ENCODE assay signal across 7 cellular contexts in the genomic region with DNA sequence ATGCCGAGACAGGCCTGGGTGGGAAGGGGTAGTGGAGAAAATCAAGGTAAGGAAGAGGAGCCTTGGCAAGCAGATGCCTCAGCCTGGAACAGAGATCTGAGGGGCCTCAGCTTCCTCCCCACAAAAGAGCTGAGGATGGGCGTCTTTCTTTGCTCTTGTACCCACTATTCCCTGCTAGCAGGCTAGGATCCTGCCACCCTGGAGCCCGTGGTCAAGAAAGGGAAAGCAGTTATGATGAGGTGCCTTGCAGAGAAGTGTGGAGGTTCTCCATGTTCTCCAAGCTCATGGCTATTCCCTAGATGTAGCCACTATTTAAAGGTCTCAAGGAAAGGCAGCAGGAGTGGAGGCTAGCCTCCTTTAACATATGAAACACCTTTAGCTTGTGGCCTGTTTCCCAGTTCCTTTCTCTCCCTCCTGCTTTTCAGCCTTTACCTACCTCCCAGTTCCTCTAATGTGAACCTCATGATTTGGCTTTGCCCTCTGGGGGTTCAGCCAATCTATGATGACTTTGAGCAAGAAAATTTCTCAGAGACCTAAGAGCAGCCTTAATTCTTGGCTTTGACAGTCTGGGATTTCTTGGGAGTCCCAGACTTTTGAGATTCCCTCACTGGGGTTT. TPM values are rescaled to one million over a fixed set of nuclear protein-coding genes. Genes with fewer than 3 reads are reported as not detected.
DNase-seq lines count a peak whose midpoint lies in the region; ATAC-seq and TF ChIP-seq lines count a peak whose summit lies in the region.

No MANE protein-coding gene starts in this region.

- H3F3A ChIP-seq in smooth muscle cell (ENCODE audit: low read depth), result peaks cover 8% of the 10 kb centered on the region

- peak overlapping the region; percentile 21 for H3K27ac ChIP-seq in HUES48 (ENCODE audit: low read depth, low read length)
- peak overlapping the region in 3 of 4 donors; percentile 83 to 88 (median 83) for H3K27ac ChIP-seq in gastroesophageal sphincter
- peak overlapping the region; percentile 69 for H3K27ac ChIP-seq in smooth muscle cell (ENCODE audit: low read depth)

- H2AFZ ChIP-seq in smooth muscle cell (ENCODE audit: low read depth), result no peak overlapping the region

- intact Hi-C loops in activated T-helper 1 cell treated with anti-CD3 and anti-CD28 coated beads, Interleukin-12 subunit alpha, Interleukin-12 subunit beta, Interleukin-2, Interleukin-4 antibody, amounts not matched to agents 30 ng/mL and 10 ng/mL and 1 ng/mL, durations not matched to agents 14 hours and 24 hours and 36 hours (cut with micrococcal nuclease), result loop anchor here (1.0 to 5.0 kb wide), 5 partner anchors 15 to 205 kb away; a partner anchor contains a TSS

- H3K4me3 ChIP-seq in HUES48 (ENCODE audit: low read depth, low read length) (peak overlapping the region; percentile 51; the same call in 1 of the 2 replicates), gastroesophageal sphincter (peak overlapping the region in 1 of 2 donors; percentile 37), smooth muscle cell (peak overlapping the region; percentile 50)

- no peaks in the 10 kb centered on the region for H3K9me3 Mint-ChIP-seq in activated T-helper 1 cell treated with anti-CD3 and anti-CD28 coated beads, Interleukin-12 subunit alpha, Interleukin-12 subunit beta, Interleukin-2, Interleukin-4 antibody, amounts not matched to agents 30 ng/mL and 10 ng/mL and 1 ng/mL, durations not matched to agents 14 hours and 24 hours and 36 hours

- H4K20me1 ChIP-seq in smooth muscle cell (ENCODE audit: low read depth), result no peaks in the 10 kb centered on the region

- no peaks in the 10 kb centered on the region for H3K27me3 Mint-ChIP-seq in activated T-helper 1 cell treated with anti-CD3 and anti-CD28 coated beads, Interleukin-12 subunit alpha, Interleukin-12 subunit beta, Interleukin-2, Interleukin-4 antibody, amounts not matched to agents 30 ng/mL and 10 ng/mL and 1 ng/mL, durations not matched to agents 14 hours and 24 hours and 36 hours (ENCODE audit: insufficient read depth)

- no peak for TF ChIP-seq EP300 in gastroesophageal sphincter (IDR thresholded peaks at IDR 0.05)

- peaks cover 19% of the 10 kb centered on the region for H3K79me2 ChIP-seq in smooth muscle cell (ENCODE audit: low read depth)

- peaks cover 22% of the 10 kb centered on the region for H3K36me3 ChIP-seq in HUES48 (ENCODE audit: control insufficient read depth, insufficient read depth, low read length)
- H3K36me3 ChIP-seq in gastroesophageal sphincter, result peaks cover 0 to 39% of the 10 kb centered on the region in 2 donors
- H3K36me3 ChIP-seq in smooth muscle cell (ENCODE audit: low read depth), result no peaks in the 10 kb centered on the region

- peaks cover 42% of the 10 kb centered on the region for H3K4me1 Mint-ChIP-seq in activated T-helper 1 cell treated with anti-CD3 and anti-CD28 coated beads, Interleukin-12 subunit alpha, Interleukin-12 subunit beta, Interleukin-2, Interleukin-4 antibody, amounts not matched to agents 30 ng/mL and 10 ng/mL and 1 ng/mL, durations not matched to agents 14 hours and 24 hours and 36 hours (ENCODE audit: low read depth)

- WGBS in gastroesophageal sphincter (ENCODE audit: low coverage in 1 of 2), 2 donors, result 14 to 60% methylated on average over 1 to 2 of the region's 3 CpGs
- 64% methylated on average over 3 of the region's 3 CpGs for WGBS in smooth muscle cell (ENCODE audit: low lambda C conversion rate)

- H3K9ac ChIP-seq in HUES48 (ENCODE audit: low read depth, low read length) (no peak overlapping the region), smooth muscle cell (ENCODE audit: low read depth) (peak overlapping the region; percentile 28)

- H3K27me3 ChIP-seq in HUES48 (ENCODE audit: control insufficient read depth, insufficient read depth, low read length) (no peaks in the 10 kb centered on the region), gastroesophageal sphincter (no peaks in the 10 kb centered on the region), smooth muscle cell (ENCODE audit: low read depth) (no peaks in the 10 kb centered on the region)

- H3K9me3 ChIP-seq in HUES48 (ENCODE audit: control insufficient read depth, insufficient read depth, low read length) (no peaks in the 10 kb centered on the region), gastroesophageal sphincter (no peaks in the 10 kb centered on the region), smooth muscle cell (replicated peaks; ENCODE audit: low read depth) (no peaks in the 10 kb centered on the region)

- H3K4me3 Mint-ChIP-seq in activated T-helper 1 cell treated with anti-CD3 and anti-CD28 coated beads, Interleukin-12 subunit alpha, Interleukin-12 subunit beta, Interleukin-2, Interleukin-4 antibody, amounts not matched to agents 30 ng/mL and 10 ng/mL and 1 ng/mL, durations not matched to agents 14 hours and 24 hours and 36 hours, result peak overlapping the region; percentile 97

- peak overlapping the region; percentile 98 for H3K27ac Mint-ChIP-seq in activated T-helper 1 cell treated with anti-CD3 and anti-CD28 coated beads, Interleukin-12 subunit alpha, Interleukin-12 subunit beta, Interleukin-2, Interleukin-4 antibody, amounts not matched to agents 30 ng/mL and 10 ng/mL and 1 ng/mL, durations not matched to agents 14 hours and 24 hours and 36 hours

- H3K4me1 ChIP-seq in HUES48 (ENCODE audit: control insufficient read depth, insufficient read depth, low read length) (peaks cover 23% of the 10 kb centered on the region), gastroesophageal sphincter (peaks cover 0 to 36% (median 6%) of the 10 kb centered on the region in 3 donors), smooth muscle cell (ENCODE audit: low read depth) (peaks cover 24% of the 10 kb centered on the region)

- H3K4me2 ChIP-seq in smooth muscle cell, result peak overlapping the region; percentile 86

- TF ChIP-seq POLR2A in gastroesophageal sphincter (IDR thresholded peaks at IDR 0.05), result no peak

- H3K36me3 Mint-ChIP-seq in activated T-helper 1 cell treated with anti-CD3 and anti-CD28 coated beads, Interleukin-12 subunit alpha, Interleukin-12 subunit beta, Interleukin-2, Interleukin-4 antibody, amounts not matched to agents 30 ng/mL and 10 ng/mL and 1 ng/mL, durations not matched to agents 14 hours and 24 hours and 36 hours (ENCODE audit: low read depth), result peaks cover 15% of the 10 kb centered on the region

- TF ChIP-seq CTCF in gastroesophageal sphincter (IDR thresholded peaks at IDR 0.05) (no peak), smooth muscle cell (IDR thresholded peaks at IDR 0.05; ENCODE audit: borderline replicate concordance, insufficient read depth, poor library complexity, severe bottlenecking) (no peak)

- ATAC-seq in gastroesophageal sphincter, result no peak

- no peak for DNase-seq in activated T-helper 1 cell treated with anti-CD3 and anti-CD28 coated beads, Interleukin-12 subunit alpha, Interleukin-12 subunit beta, Interleukin-2, Interleukin-4 antibody, amounts not matched to agents 30 ng/mL and 10 ng/mL and 1 ng/mL, durations not matched to agents 14 hours and 24 hours and 36 hours (ENCODE audit: low spot score)
- DNase-seq in smooth muscle cell (lab: John Stamatoyannopoulos, UW; ENCODE audit: unreplicated experiment) (no peak), OCI-M1 (lab: John Stamatoyannopoulos, UW) (no peak), kidney tubule cell (ENCODE audit: low spot score) (no peak)
- DNase-seq in activated CD8-positive, alpha-beta memory T cell treated with anti-CD3 and anti-CD28 coated beads, Interleukin-2, amount 50 U/mL, for 48 hours, result no peak

RNA-seq across cellular contexts. Expression of a gene that starts 1.1 kb away (rescaled TPM):
- total RNA-seq in activated T-helper 1 cell treated with anti-CD3 and anti-CD28 coated beads, Interleukin-12 subunit alpha, Interleukin-12 subunit beta, Interleukin-2, Interleukin-4 antibody, amounts not matched to agents 30 ng/mL and 10 ng/mL and 1 ng/mL, durations not matched to agents 14 hours and 24 hours and 36 hours, result 31.9 and 35.7 TPM in 2 replicates
- total RNA-seq in gastroesophageal sphincter (1 to 10 TPM; 5.1 to 7.3 (median 6.5) TPM), smooth muscle cell (3.9 and 4.2 TPM in 2 replicates)
- polyA plus RNA-seq in smooth muscle cell, result 5.4 and 6.8 TPM in 2 replicates

RNA-seq across cellular contexts. Expression of a gene that starts 19.7 kb away (rescaled TPM):
- 35.4 and 38.2 TPM in 2 replicates for total RNA-seq in activated T-helper 1 cell treated with anti-CD3 and anti-CD28 coated beads, Interleukin-12 subunit alpha, Interleukin-12 subunit beta, Interleukin-2, Interleukin-4 antibody, amounts not matched to agents 30 ng/mL and 10 ng/mL and 1 ng/mL, durations not matched to agents 14 hours and 24 hours and 36 hours
- total RNA-seq in gastroesophageal sphincter, result 1,000 to 10,000 TPM in 2 of 4 donors, 100 to 1,000 TPM in 2; 295 to 1,263 (median 759) TPM
- total RNA-seq in smooth muscle cell, result 731 and 845 TPM in 2 replicates
- 282 and 323 TPM in 2 replicates for polyA plus RNA-seq in smooth muscle cell

RNA-seq across cellular contexts. Expression of a gene that starts 24.9 kb away (rescaled TPM):
- total RNA-seq in activated T-helper 1 cell treated with anti-CD3 and anti-CD28 coated beads, Interleukin-12 subunit alpha, Interleukin-12 subunit beta, Interleukin-2, Interleukin-4 antibody, amounts not matched to agents 30 ng/mL and 10 ng/mL and 1 ng/mL, durations not matched to agents 14 hours and 24 hours and 36 hours, result 12.0 and 12.9 TPM in 2 replicates
- total RNA-seq in gastroesophageal sphincter, result 10 to 100 TPM; 17.3 to 30.7 (median 24.0) TPM
- total RNA-seq in smooth muscle cell, result 9.8 and 19.1 TPM in 2 replicates
- 12.8 and 13.8 TPM in 2 replicates for polyA plus RNA-seq in smooth muscle cell

RNA-seq across cellular contexts. Expression of a gene that starts 48.1 kb away (rescaled TPM):
- total RNA-seq in activated T-helper 1 cell treated with anti-CD3 and anti-CD28 coated beads, Interleukin-12 subunit alpha, Interleukin-12 subunit beta, Interleukin-2, Interleukin-4 antibody, amounts not matched to agents 30 ng/mL and 10 ng/mL and 1 ng/mL, durations not matched to agents 14 hours and 24 hours and 36 hours, result 42.6 and 47.0 TPM in 2 replicates
- 100 to 1,000 TPM; 113 to 169 (median 142) TPM for total RNA-seq in gastroesophageal sphincter
- 77.2 and 90.4 TPM in 2 replicates for total RNA-seq in smooth muscle cell
- polyA plus RNA-seq in smooth muscle cell, result 81.9 and 93.4 TPM in 2 replicates

RNA-seq across cellular contexts. Expression of a gene that starts 55.4 kb away (rescaled TPM):
- 93.5 and 109 TPM in 2 replicates for total RNA-seq in activated T-helper 1 cell treated with anti-CD3 and anti-CD28 coated beads, Interleukin-12 subunit alpha, Interleukin-12 subunit beta, Interleukin-2, Interleukin-4 antibody, amounts not matched to agents 30 ng/mL and 10 ng/mL and 1 ng/mL, durations not matched to agents 14 hours and 24 hours and 36 hours
- total RNA-seq in gastroesophageal sphincter (10 to 100 TPM; 22.1 to 54.4 (median 31.2) TPM), smooth muscle cell (36.5 and 37.5 TPM in 2 replicates)
- polyA plus RNA-seq in smooth muscle cell, result 25.8 and 33.3 TPM in 2 replicates

Comparison
In these comparisons a context has a peak if more than half of its experiments do, and no peak if none do; other contexts are left out.
1. H3K27ac ChIP-seq: peak in every context shown above with its lines; median percentile 83 in gastroesophageal sphincter; 69 in smooth muscle cell; 21 in HUES48.